In genomic region chr6:25259756-25260155, GRCh38 we compare ENCODE assay signal across 29 cellular contexts.
"Had no signal": no experiment of that assay in that cellular context is flagged by ENCODE, and none has a peak within 500 bp of the region (broad histone marks: within the 10 kb centered on the region; RNA-seq: fewer than 3 reads in every experiment).

No MANE protein-coding gene starts in this region.

- H3K36me3 ChIP-seq: stomach, suprapubic skin, thoracic aorta, thyroid gland, tibial artery, tibial nerve, transverse colon, upper lobe of left lung, upper lobe of right lung, uterus, vagina had no signal

- H3K27ac ChIP-seq: stomach, suprapubic skin, testis, thoracic aorta, thyroid gland, tibial artery, tibial nerve, transverse colon, upper lobe of left lung, upper lobe of right lung, uterus, vagina had no signal

- FAIRE-seq: urothelium cell line had no signal

- H3K4me3 Mint-ChIP-seq: stimulated activated effector memory CD8-positive, alpha-beta T cell treated with anti-CD3 and anti-CD28 coated beads, Interleukin-12 subunit alpha, Interleukin-12 subunit beta, amount 100 ng/mL, for 72 hours; stimulated activated memory B cell treated with anti-CD40 and anti-IgM and Interleukin-4, amounts not matched to agents 10 μg/mL and 1 μg/mL and 100 μg/mL, for 72 hours; stimulated activated naive B cell treated with anti-CD40 and anti-IgM and Interleukin-4, amounts not matched to agents 10 μg/mL and 1 μg/mL and 100 μg/mL, for 72 hours; stimulated activated naive CD8-positive, alpha-beta T cell treated with anti-CD3 and anti-CD28 coated beads, Interleukin-15, amount 100 ng/mL, for 72 hours; stimulated activated naive CD8-positive, alpha-beta T cell treated with anti-CD3 and anti-CD28 coated beads, Interleukin-15, Interleukin-2, amounts not matched to agents 100 ng/mL and 50 ng/mL, for 24 hours; type B pancreatic cell had no signal

- H3K9me3 ChIP-seq: stomach, suprapubic skin, testis, thoracic aorta, thyroid gland, tibial artery, tibial nerve, transverse colon, upper lobe of left lung, upper lobe of right lung, uterus, vagina had no signal

- H3K27me3 Mint-ChIP-seq: stimulated activated naive B cell treated with anti-CD40 and anti-IgM and Interleukin-4, amounts not matched to agents 10 μg/mL and 1 μg/mL and 100 μg/mL, for 72 hours; stimulated activated naive CD8-positive, alpha-beta T cell treated with anti-CD3 and anti-CD28 coated beads, Interleukin-15, Interleukin-2, amounts not matched to agents 100 ng/mL and 50 ng/mL, for 24 hours had no signal

- ATAC-seq: stimulated activated effector memory CD8-positive, alpha-beta T cell treated with anti-CD3 and anti-CD28 coated beads, Interleukin-12 subunit alpha, Interleukin-12 subunit beta, amount 100 ng/mL, for 72 hours; stimulated activated memory B cell treated with anti-CD40 and anti-IgM and Interleukin-4, amounts not matched to agents 10 μg/mL and 1 μg/mL and 100 μg/mL, for 72 hours; stimulated activated naive B cell treated with anti-CD40 and anti-IgM and Interleukin-4, amounts not matched to agents 10 μg/mL and 1 μg/mL and 100 μg/mL, for 72 hours; stimulated activated naive CD8-positive, alpha-beta T cell treated with anti-CD3 and anti-CD28 coated beads, Interleukin-15, amount 100 ng/mL, for 72 hours; stimulated activated naive CD8-positive, alpha-beta T cell treated with anti-CD3 and anti-CD28 coated beads, Interleukin-15, Interleukin-2, amounts not matched to agents 100 U/mL and 50 U/mL, for 24 hours; upper lobe of right lung had no signal

- H3K4me1 Mint-ChIP-seq: stimulated activated effector memory CD8-positive, alpha-beta T cell treated with anti-CD3 and anti-CD28 coated beads, Interleukin-12 subunit alpha, Interleukin-12 subunit beta, amount 100 ng/mL, for 72 hours; stimulated activated memory B cell treated with anti-CD40 and anti-IgM and Interleukin-4, amounts not matched to agents 10 μg/mL and 1 μg/mL and 100 μg/mL, for 72 hours; stimulated activated naive B cell treated with anti-CD40 and anti-IgM and Interleukin-4, amounts not matched to agents 10 μg/mL and 1 μg/mL and 100 μg/mL, for 72 hours; stimulated activated naive CD8-positive, alpha-beta T cell treated with anti-CD3 and anti-CD28 coated beads, Interleukin-15, amount 100 ng/mL, for 72 hours had no signal

- H3K4me1 ChIP-seq: stomach, suprapubic skin, testis, thyroid gland, tibial artery, tibial nerve, transverse colon, upper lobe of left lung, upper lobe of right lung, uterus, vagina had no signal

- H3K27ac Mint-ChIP-seq: stimulated activated effector memory CD8-positive, alpha-beta T cell treated with anti-CD3 and anti-CD28 coated beads, Interleukin-12 subunit alpha, Interleukin-12 subunit beta, amount 100 ng/mL, for 72 hours; stimulated activated memory B cell treated with anti-CD40 and anti-IgM and Interleukin-4, amounts not matched to agents 10 μg/mL and 1 μg/mL and 100 μg/mL, for 72 hours; stimulated activated naive B cell treated with anti-CD40 and anti-IgM and Interleukin-4, amounts not matched to agents 10 μg/mL and 1 μg/mL and 100 μg/mL, for 72 hours; stimulated activated naive CD8-positive, alpha-beta T cell treated with anti-CD3 and anti-CD28 coated beads, Interleukin-15, Interleukin-2, amounts not matched to agents 100 ng/mL and 50 ng/mL, for 24 hours; type B pancreatic cell had no signal

- H3K27me3 ChIP-seq: stomach, suprapubic skin, testis, thyroid gland, tibial artery, tibial nerve, transverse colon, upper lobe of left lung, upper lobe of right lung, uterus, vagina had no signal

- H3K36me3 Mint-ChIP-seq: stimulated activated effector memory CD8-positive, alpha-beta T cell treated with anti-CD3 and anti-CD28 coated beads, Interleukin-12 subunit alpha, Interleukin-12 subunit beta, amount 100 ng/mL, for 72 hours; stimulated activated memory B cell treated with anti-CD40 and anti-IgM and Interleukin-4, amounts not matched to agents 10 μg/mL and 1 μg/mL and 100 μg/mL, for 72 hours; stimulated activated naive B cell treated with anti-CD40 and anti-IgM and Interleukin-4, amounts not matched to agents 10 μg/mL and 1 μg/mL and 100 μg/mL, for 72 hours; type B pancreatic cell had no signal

- H3K9me3 Mint-ChIP-seq: stimulated activated effector memory CD8-positive, alpha-beta T cell treated with anti-CD3 and anti-CD28 coated beads, Interleukin-12 subunit alpha, Interleukin-12 subunit beta, amount 100 ng/mL, for 72 hours; stimulated activated memory B cell treated with anti-CD40 and anti-IgM and Interleukin-4, amounts not matched to agents 10 μg/mL and 1 μg/mL and 100 μg/mL, for 72 hours; stimulated activated naive B cell treated with anti-CD40 and anti-IgM and Interleukin-4, amounts not matched to agents 10 μg/mL and 1 μg/mL and 100 μg/mL, for 72 hours; stimulated activated naive CD8-positive, alpha-beta T cell treated with anti-CD3 and anti-CD28 coated beads, Interleukin-15, amount 100 ng/mL, for 72 hours; stimulated activated naive CD8-positive, alpha-beta T cell treated with anti-CD3 and anti-CD28 coated beads, Interleukin-15, Interleukin-2, amounts not matched to agents 100 ng/mL and 50 ng/mL, for 24 hours; type B pancreatic cell had no signal

- H3K4me3 ChIP-seq: stomach, suprapubic skin, testis, thoracic aorta, thyroid gland, tibial artery, tibial nerve, transverse colon, upper lobe of left lung, upper lobe of right lung, uterus, vagina had no signal

- DNase-seq: stimulated activated CD4-positive, alpha-beta T cell treated with anti-CD3 and anti-CD28 coated beads, Interleukin-2, amount 100 ng/mL, for 48 hours; stimulated activated CD4-positive, alpha-beta T cell treated with anti-CD3 and anti-CD28 coated beads, Interleukin-4, amount 100 ng/mL, for 1 hour; stimulated activated CD4-positive, alpha-beta T cell treated with anti-CD3 and anti-CD28 coated beads, Interleukin-4, amount 100 ng/mL, for 24 hours; stimulated activated CD4-positive, alpha-beta T cell treated with anti-CD3 and anti-CD28 coated beads, Interleukin-4, amount 100 ng/mL, for 4 hours; stimulated activated CD8-positive, alpha-beta memory T cell treated with anti-CD3 and anti-CD28 coated beads, Interleukin-4, amount 100 ng/mL, for 48 hours; stimulated activated naive B cell treated with anti-CD40 and anti-IgM and Interleukin-4, amounts not matched to agents 10 μg/mL and 1 μg/mL and 100 μg/mL, for 72 hours; stimulated activated naive CD4-positive, alpha-beta T cell; stimulated activated naive CD4-positive, alpha-beta T cell treated with Interleukin-2 at 50 U/mL for 16 hours; stimulated activated naive CD8-positive, alpha-beta T cell treated with anti-CD3 and anti-CD28 coated beads, Interleukin-15, amount 100 ng/mL, for 72 hours; stimulated activated naive CD8-positive, alpha-beta T cell treated with anti-CD3 and anti-CD28 coated beads, Interleukin-15, Interleukin-2, amounts not matched to agents 100 U/mL and 50 U/mL, for 24 hours; stomach; substantia nigra; testis; thyroid gland; tibial artery; transverse colon; trophoblast cell; upper lobe of left lung; upper lobe of right lung; uterus had no signal
